ENCODE assay signal across 8 cellular contexts in the genomic region with DNA sequence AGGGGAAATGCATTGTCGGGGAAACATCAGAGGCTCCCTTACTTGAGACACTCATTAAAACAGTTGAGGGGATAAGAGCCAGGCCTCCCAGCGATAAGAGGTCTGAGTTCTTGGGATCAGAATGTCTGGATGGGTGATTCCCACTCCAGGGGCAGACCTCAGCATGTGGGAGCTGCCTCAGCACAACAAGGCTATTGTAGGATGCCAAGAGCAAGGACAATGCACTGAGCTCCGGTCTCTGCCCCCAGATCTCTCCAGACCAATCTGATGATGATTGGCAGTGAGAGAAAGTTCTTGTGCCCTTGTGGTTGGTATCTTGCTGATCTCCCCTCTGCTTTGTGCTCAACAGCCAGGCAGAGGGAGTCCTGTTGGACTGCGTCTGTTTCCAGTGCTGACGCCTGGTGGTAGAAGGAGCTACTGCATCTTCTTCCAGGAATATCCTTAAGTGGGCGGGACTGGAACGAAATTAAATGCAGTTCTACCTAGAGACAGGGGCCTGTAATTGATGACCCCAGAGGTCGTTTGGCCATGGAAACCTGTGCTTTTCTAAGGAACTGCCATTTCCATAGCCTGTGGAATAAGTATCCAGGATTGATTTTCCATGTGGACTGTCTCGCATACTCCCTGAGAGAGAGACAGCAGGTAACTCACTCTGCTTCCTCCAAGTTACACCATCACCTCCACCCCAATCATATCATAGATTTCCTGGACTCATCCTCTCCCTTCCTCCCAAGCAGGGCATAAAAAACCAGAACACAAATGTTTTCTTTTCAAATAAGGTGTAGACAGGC. TPM values are rescaled to one million over a fixed set of nuclear protein-coding genes. Genes with fewer than 3 reads are reported as not detected.
A peak's percentile ranks its signal among the peaks of the same experiment; 100 is the strongest.
DNase-seq lines count a peak whose midpoint lies in the region; ATAC-seq and TF ChIP-seq lines count a peak whose summit lies in the region.

No MANE protein-coding gene starts in this region.

- H3K27me3 Mint-ChIP-seq in T-helper 2 cell treated with Interferon-gamma antibody and Interleukin-4, amounts not matched to agents 5 μg/mL and 100 μg/mL, for 36 hours (ENCODE audit: low read depth) = peaks cover 24% of the 10 kb centered on the region

- H3K4me3 ChIP-seq in breast epithelium = no peak overlapping the region

- no peaks in the 10 kb centered on the region for H3K36me3 ChIP-seq in breast epithelium

- peak; percentile 60 to 85 (median 81) for TF ChIP-seq CTCF in breast epithelium (IDR thresholded peaks at IDR 0.05)

- no peaks in the 10 kb centered on the region for H3K36me3 Mint-ChIP-seq in T-helper 2 cell treated with Interferon-gamma antibody and Interleukin-4, amounts not matched to agents 5 μg/mL and 100 μg/mL, for 36 hours (ENCODE audit: low read depth)

- H3K4me1 ChIP-seq in breast epithelium = no peaks in the 10 kb centered on the region

- no peak overlapping the region for H3K27ac Mint-ChIP-seq in T-helper 2 cell treated with Interferon-gamma antibody and Interleukin-4, amounts not matched to agents 5 μg/mL and 100 μg/mL, for 36 hours

- H3K4me1 Mint-ChIP-seq in T-helper 2 cell treated with Interferon-gamma antibody and Interleukin-4, amounts not matched to agents 5 μg/mL and 100 μg/mL, for 36 hours (ENCODE audit: low read depth) = peaks cover 2% of the 10 kb centered on the region

- H3K4me3 Mint-ChIP-seq in T-helper 2 cell treated with Interferon-gamma antibody and Interleukin-4, amounts not matched to agents 5 μg/mL and 100 μg/mL, for 36 hours = no peak overlapping the region

- peak; percentile 81 for ATAC-seq in HG02610 (IDR thresholded peaks at IDR 0.05; ENCODE audit: unreplicated experiment)
- ATAC-seq in left colon = peak; percentile 77

- H3K9me3 Mint-ChIP-seq in T-helper 2 cell treated with Interferon-gamma antibody and Interleukin-4, amounts not matched to agents 5 μg/mL and 100 μg/mL, for 36 hours = no peaks in the 10 kb centered on the region

- intact Hi-C loops in breast epithelium (cut with DNase I; ENCODE audit: low total_unique reads) (no loop called here), left colon (cut with DNase I, micrococcal nuclease) (loop anchor here in 1 of 2 donors (5.0 kb wide), 1 partner anchor 36 kb away; no protein-coding TSS in a partner anchor)

- no peak for TF ChIP-seq POLR2A in breast epithelium (IDR thresholded peaks at IDR 0.05)

- H3K27ac ChIP-seq in breast epithelium = no peak overlapping the region

- no peaks in the 10 kb centered on the region for H3K9me3 ChIP-seq in breast epithelium

- H3K27me3 ChIP-seq in breast epithelium = no peaks in the 10 kb centered on the region

- DNase-seq in SIG-M5 treated with dmso at 0.1 percent for 504 hours (lab: John Stamatoyannopoulos, UW; ENCODE audit: unreplicated experiment) (peak; percentile 71), SIG-M5 (lab: John Stamatoyannopoulos, UW) (no peak), NAMALWA (ENCODE audit: low spot score) (peak; percentile 90), breast epithelium (ENCODE audit: low spot score in 2 of 2) (peak; percentile 55 to 61), left colon (peak; percentile 44 to 73)
- peak; percentile 31 for DNase-seq in T-helper 2 cell treated with Interferon-gamma antibody and Interleukin-4, amounts not matched to agents 5 μg/mL and 100 μg/mL, for 36 hours (ENCODE audit: low spot score)
- DNase-seq in stimulated activated CD4-positive, alpha-beta T cell treated with anti-CD3 and anti-CD28 coated beads, Interleukin-4, amount 100 ng/mL, for 48 hours (ENCODE audit: low read depth in 2 of 2) = peak; percentile 43 to 57

RNA-seq across cellular contexts. Expression of a gene that starts 6.7 kb away (rescaled TPM):
- total RNA-seq in breast epithelium (10 to 100 TPM; 32.3 to 83.2 (median 81.9) TPM), left colon (10 to 100 TPM; 16.9 to 19.2 TPM)

RNA-seq across cellular contexts. Expression of a gene that starts 26.5 kb away (rescaled TPM):
- total RNA-seq in breast epithelium = 10 to 100 TPM in 2 of 3 donors, 1 to 10 TPM in 1; 5.2 to 22.6 (median 15.2) TPM
- total RNA-seq in left colon = 1 to 10 TPM; 3.2 to 7.5 TPM
